Comparison of ENCODE assay signal across 26 cellular contexts in genomic region chr18:77001979-77002378, GRCh38.
DNase-seq lines count a peak whose midpoint lies in the region; ATAC-seq, FAIRE-seq and TF ChIP-seq lines count a peak whose summit lies in the region.
"Had no signal": no experiment of that assay in that cellular context is flagged by ENCODE, and none has a peak within 500 bp of the region (broad histone marks: within the 10 kb centered on the region; RNA-seq: fewer than 3 reads in every experiment).

No MANE protein-coding gene starts in this region.

- no peak overlapping the region for H3K9ac ChIP-seq in kidney (ENCODE audit: low read length in 2 of 2)

- POLR2A ChIA-PET in RWPE1 (lab: Yijun Ruan, JAX; ENCODE audit: low non-redundant PET): no interaction called here

- no peaks in the 10 kb centered on the region for H3K36me3 ChIP-seq in kidney (ENCODE audit: control insufficient read depth in 1 of 2, insufficient read depth in 2 of 2, low read length in 2 of 2)
- H3K36me3 ChIP-seq: pancreas, Peyer's patch, SJCRH30 had no signal

- no peak overlapping the region for H3K4me3 ChIP-seq in kidney (ENCODE audit: low read length in 2 of 2)
- H3K4me3 ChIP-seq: GM12878, lung, pancreas, Peyer's patch, SJCRH30 had no signal

- DNase-seq in natural killer cell (no peak), NCI-H69 (lab: John Stamatoyannopoulos, UW) (peak; percentile 28), kidney (peak; percentile 41), COR-L47 (lab: John Stamatoyannopoulos, UW) (no peak), RWPE1 (ENCODE audit: low spot score) (no peak)
- no peak for DNase-seq in natural killer cell treated with Interleukin-12 subunit alpha and Interleukin-12 subunit beta and Interleukin-15 and Interleukin-18, amount 100 ng/mL, for 72 hours (ENCODE audit: low spot score)
- no peak for DNase-seq in stimulated activated CD8-positive, alpha-beta memory T cell treated with anti-CD3 and anti-CD28 coated beads, Interleukin-4, amount 100 ng/mL, for 48 hours
- DNase-seq: activated B cell treated with CpG ODN at 0.5 μM for 24 hours; activated CD4-positive, alpha-beta T cell treated with anti-CD3 and anti-CD28 coated beads, Interleukin-2, amount 50 U/mL, for 4 hours; anterior cingulate cortex; effector memory CD8-positive, alpha-beta T cell; erythroblast; kidney glomerular epithelial cell; MV-4-11; NCI-H226; SJCRH30; stimulated activated CD4-positive, alpha-beta T cell treated with anti-CD3 and anti-CD28 coated beads, Interleukin-2, amount 100 ng/mL, for 24 hours had no signal

- H3K36me3 Mint-ChIP-seq in natural killer cell: no peaks in the 10 kb centered on the region
- H3K36me3 Mint-ChIP-seq in natural killer cell treated with Interleukin-12 subunit alpha and Interleukin-12 subunit beta and Interleukin-15 and Interleukin-18, amount 100 ng/mL, for 72 hours: no peaks in the 10 kb centered on the region
- H3K36me3 Mint-ChIP-seq: activated naive CD8-positive, alpha-beta T cell had no signal

- H3K27me3 Mint-ChIP-seq in natural killer cell (ENCODE audit: low read depth in 2 of 2): peaks cover 0 to 2% of the 10 kb centered on the region in 2 donors
- no peaks in the 10 kb centered on the region for H3K27me3 Mint-ChIP-seq in natural killer cell treated with Interleukin-12 subunit alpha and Interleukin-12 subunit beta and Interleukin-15 and Interleukin-18, amount 100 ng/mL, for 72 hours
- H3K27me3 Mint-ChIP-seq: activated B cell treated with CpG ODN at 0.5 μM for 24 hours; activated naive CD8-positive, alpha-beta T cell; effector memory CD8-positive, alpha-beta T cell had no signal

- intact Hi-C loops in natural killer cell (cut with micrococcal nuclease): loop anchor here (2.0 to 5.0 kb wide), 4 partner anchors 61 to 650 kb away; partner anchors contain the start of gene MBP
- intact Hi-C loops in kidney (cut with DNase I): no loop called here

- no peak for ATAC-seq in natural killer cell
- no peak for ATAC-seq in natural killer cell treated with Interleukin-12 subunit alpha and Interleukin-12 subunit beta and Interleukin-15 and Interleukin-18, amount 100 ng/mL, for 72 hours
- ATAC-seq: effector memory CD8-positive, alpha-beta T cell; GM12878; pancreas; right cardiac atrium had no signal

- no peak overlapping the region for H3K4me3 Mint-ChIP-seq in natural killer cell
- H3K4me3 Mint-ChIP-seq in natural killer cell treated with Interleukin-12 subunit alpha and Interleukin-12 subunit beta and Interleukin-15 and Interleukin-18, amount 100 ng/mL, for 72 hours: no peak overlapping the region
- H3K4me3 Mint-ChIP-seq: activated B cell treated with CpG ODN at 0.5 μM for 24 hours; activated naive CD8-positive, alpha-beta T cell; effector memory CD8-positive, alpha-beta T cell had no signal

- peaks cover 38 to 53% of the 10 kb centered on the region in 2 donors for H3K4me1 Mint-ChIP-seq in natural killer cell
- H3K4me1 Mint-ChIP-seq in natural killer cell treated with Interleukin-12 subunit alpha and Interleukin-12 subunit beta and Interleukin-15 and Interleukin-18, amount 100 ng/mL, for 72 hours (ENCODE audit: low read depth in 2 of 2): peaks cover 35% of the 10 kb centered on the region in 2 donors

- H3K27ac Mint-ChIP-seq in natural killer cell: peak overlapping the region; percentile 33 to 80
- H3K27ac Mint-ChIP-seq in natural killer cell treated with Interleukin-12 subunit alpha and Interleukin-12 subunit beta and Interleukin-15 and Interleukin-18, amount 100 ng/mL, for 72 hours: peak overlapping the region in 1 of 2 donors; percentile 14
- H3K27ac Mint-ChIP-seq: activated naive CD8-positive, alpha-beta T cell; activated T-helper 2 cell treated with anti-CD3 and anti-CD28 coated beads, Interferon-gamma antibody, Interleukin-2, Interleukin-4, amounts not matched to agents 10 μg/mL and 5 μg/mL and 100 μg/mL, durations not matched to agents 14 hours and 24 hours and 36 hours had no signal

- no peak overlapping the region for H3K27ac ChIP-seq in kidney (ENCODE audit: low read depth in 2 of 2, low read length in 2 of 2)
- H3K27ac ChIP-seq in RWPE1: no peak overlapping the region
- H3K27ac ChIP-seq: C4-2B, pancreas, Peyer's patch, SJCRH30 had no signal

- H3K9me3 ChIP-seq in kidney (ENCODE audit: control insufficient read depth in 1 of 2, low read length in 2 of 2): no peaks in the 10 kb centered on the region
- H3K9me3 ChIP-seq: pancreas, Peyer's patch, SJCRH30 had no signal

- no peaks in the 10 kb centered on the region for H3K4me1 ChIP-seq in kidney (ENCODE audit: control insufficient read depth in 1 of 2, insufficient read depth in 1 of 2, low read depth in 1 of 2, low read length in 2 of 2)
- H3K4me1 ChIP-seq: pancreas, Peyer's patch, SJCRH30 had no signal

- CTCF ChIA-PET in RWPE1 (lab: Yijun Ruan, JAX): interaction anchor here (2.3 kb wide), 1 partner anchor 210 kb away, joined by 10 read pairs; no protein-coding TSS in a partner anchor

- H3K9me3 Mint-ChIP-seq in natural killer cell: no peaks in the 10 kb centered on the region
- H3K9me3 Mint-ChIP-seq in natural killer cell treated with Interleukin-12 subunit alpha and Interleukin-12 subunit beta and Interleukin-15 and Interleukin-18, amount 100 ng/mL, for 72 hours: no peaks in the 10 kb centered on the region
- H3K9me3 Mint-ChIP-seq: activated B cell treated with CpG ODN at 0.5 μM for 24 hours; activated T-helper 2 cell treated with anti-CD3 and anti-CD28 coated beads, Interferon-gamma antibody, Interleukin-2, Interleukin-4, amounts not matched to agents 10 μg/mL and 5 μg/mL and 100 μg/mL, durations not matched to agents 14 hours and 24 hours and 36 hours; effector memory CD8-positive, alpha-beta T cell had no signal

- no peak for FAIRE-seq in kidney (lab: Jason Lieb, UNC)
- FAIRE-seq: colon, GM12878, pancreas had no signal

- no peak for TF ChIP-seq CTCF in natural killer cell (IDR thresholded peaks at IDR 0.05)
- TF ChIP-seq CTCF in kidney (IDR thresholded peaks at IDR 0.05; ENCODE audit: borderline replicate concordance, extremely low read depth, insufficient read depth): no peak
- TF ChIP-seq CTCF in RWPE1 (conservative IDR thresholded peaks at IDR 0.05; ENCODE audit: low read depth): no peak

Comparison
In these comparisons a context has a peak if more than half of its experiments do, and no peak if none do; other contexts are left out.
1. DNase-seq: peak in NCI-H69 (single experiment) and kidney (single experiment); none in natural killer cell (single experiment), natural killer cell treated with Interleukin-12 subunit alpha and Interleukin-12 subunit beta and Interleukin-15 and Interleukin-18, amount 100 ng/mL, for 72 hours (single experiment), COR-L47 (single experiment), stimulated activated CD8-positive, alpha-beta memory T cell treated with anti-CD3 and anti-CD28 coated beads, Interleukin-4, amount 100 ng/mL, for 48 hours (single experiment) and RWPE1 (single experiment).